Comparison of ENCODE assay signal across 32 cellular contexts in genomic region chr22:20159088-20159487, GRCh38. TPM values are rescaled to one million over a fixed set of nuclear protein-coding genes. Genes with fewer than 3 reads are reported as not detected.
DNase-seq lines count a peak whose midpoint lies in the region; ATAC-seq, FAIRE-seq and TF ChIP-seq lines count a peak whose summit lies in the region.
"Had no signal": no experiment of that assay in that cellular context is flagged by ENCODE, and none has a peak within 500 bp of the region (broad histone marks: within the 10 kb centered on the region; RNA-seq: fewer than 3 reads in every experiment).

No MANE protein-coding gene starts in this region.

- H3K27ac ChIP-seq in K562 (ENCODE audit: extremely low read depth, low read depth, low read length), result no peak overlapping the region
- no peak overlapping the region for H3K27ac ChIP-seq in small intestine (ENCODE audit: low read depth in 1 of 2, low read length in 1 of 2)
- H3K27ac ChIP-seq: lower lobe of right lung, PC-9, psoas muscle, suprapubic skin, uterus had no signal

- peaks cover 15% of the 10 kb centered on the region for H3K27me3 Mint-ChIP-seq in nephron progenitor cell (ENCODE audit: low read depth, poor library complexity)
- H3K27me3 Mint-ChIP-seq: activated CD8-positive, alpha-beta memory T cell treated with anti-CD3 and anti-CD28 coated beads, Interleukin-2, amount 10 ng/mL, durations not matched to agents 7 days and 5 days; activated naive CD8-positive, alpha-beta T cell treated with anti-CD3 and anti-CD28 coated beads for 36 hours; activated T-helper 17 cell treated with anti-CD3 and anti-CD28 coated beads, Interleukin-2, amount 50 U/mL, for 72 hours had no signal

- TF ChIP-seq EP300 in K562 (IDR thresholded peaks at IDR 0.05; ENCODE audit: low read length), result no peak

- no peak for TF ChIP-seq RAD21 in K562 (CRISPR knock-in tag; conservative IDR thresholded peaks at IDR 0.05 in 1 of 2, IDR thresholded peaks at IDR 0.05 in 1 of 2)

- H3K36me3 Mint-ChIP-seq in nephron progenitor cell (ENCODE audit: low read depth), result no peaks in the 10 kb centered on the region
- H3K36me3 Mint-ChIP-seq: activated CD8-positive, alpha-beta memory T cell treated with anti-CD3 and anti-CD28 coated beads, Interleukin-2, amount 10 ng/mL, durations not matched to agents 7 days and 5 days; activated naive CD8-positive, alpha-beta T cell treated with anti-CD3 and anti-CD28 coated beads for 36 hours; stimulated activated memory B cell treated with anti-CD40 and anti-IgM and Interleukin-4, amounts not matched to agents 10 μg/mL and 1 μg/mL and 100 μg/mL, for 72 hours had no signal

- FAIRE-seq in K562 (lab: Jason Lieb, UNC), result no peak
- FAIRE-seq in small intestine (lab: Jason Lieb, UNC), result no peak
- FAIRE-seq: GM12892, kidney, TTC549 had no signal

- H3K27me3 ChIP-seq in K562 (ENCODE audit: control insufficient read depth in 2 of 2, insufficient read depth in 2 of 2, low read length in 2 of 2) (peaks cover 18 to 54% of the 10 kb centered on the region in 2 experiments; a peak in 4 of 5 replicates), small intestine (ENCODE audit: control insufficient read depth in 2 of 2, insufficient read depth in 2 of 2, low read length in 2 of 2) (no peaks in the 10 kb centered on the region)
- H3K27me3 ChIP-seq: uterus had no signal

- ATAC-seq in K562 (0 out of 3 replicates have a peak, but pooled peaks have one; percentile 5), GM18519 (IDR thresholded peaks at IDR 0.05; ENCODE audit: low FRiP score, unreplicated experiment) (no peak)
- ATAC-seq: activated CD8-positive, alpha-beta memory T cell treated with anti-CD3 and anti-CD28 coated beads, Interleukin-2, amount 10 ng/mL, durations not matched to agents 7 days and 5 days; activated T-helper 17 cell treated with anti-CD3 and anti-CD28 coated beads, Interleukin-2, amount 50 U/mL, for 72 hours; lower lobe of right lung; psoas muscle; stimulated activated memory B cell treated with anti-CD40 and anti-IgM and Interleukin-4, amounts not matched to agents 10 μg/mL and 1 μg/mL and 100 μg/mL, for 72 hours had no signal

- peaks cover 6% of the 10 kb centered on the region for H3K9me3 ChIP-seq in K562 (replicated peaks; ENCODE audit: control insufficient read depth, insufficient read depth, low read depth, low read length)
- no peaks in the 10 kb centered on the region for H3K9me3 ChIP-seq in small intestine (ENCODE audit: control insufficient read depth, low read depth)
- H3K9me3 ChIP-seq: lower lobe of right lung, psoas muscle, suprapubic skin, uterus had no signal

- intact Hi-C loops in K562 (cut with micrococcal nuclease), result loop anchor here (5.0 to 10.0 kb wide), 2 partner anchors 33 to 256 kb away; no protein-coding TSS in a partner anchor

- TF ChIP-seq CTCF in K562 (IDR thresholded peaks at IDR 0.05 in 2 of 3, conservative IDR thresholded peaks at IDR 0.05 in 1 of 3; ENCODE audit: insufficient read depth in 2 of 3, low read depth in 1 of 3, low read length in 3 of 3) (no peak), nephron progenitor cell (IDR thresholded peaks at IDR 0.05) (no peak)

- peaks cover 0 to 53% of the 10 kb centered on the region in 2 experiments; a peak in 2 of 5 replicates for H3K4me1 ChIP-seq in K562 (replicated peaks in 1 of 2; ENCODE audit: control insufficient read depth in 2 of 2, insufficient read depth in 2 of 2, low read length in 2 of 2)
- no peaks in the 10 kb centered on the region for H3K4me1 ChIP-seq in small intestine (ENCODE audit: control insufficient read depth in 2 of 2, insufficient read depth in 1 of 2, low read depth in 1 of 2, low read length in 1 of 2)
- H3K4me1 ChIP-seq: lower lobe of right lung, psoas muscle, uterus had no signal

- H3K4me1 Mint-ChIP-seq in nephron progenitor cell, result peaks cover 14% of the 10 kb centered on the region
- H3K4me1 Mint-ChIP-seq: activated CD8-positive, alpha-beta memory T cell treated with anti-CD3 and anti-CD28 coated beads, Interleukin-2, amount 10 ng/mL, durations not matched to agents 7 days and 5 days; activated T-helper 17 cell treated with anti-CD3 and anti-CD28 coated beads, Interleukin-2, amount 50 U/mL, for 72 hours had no signal

- peak overlapping the region in 1 of 2 experiments; percentile 39; a peak in 2 of 4 replicates for H3K9ac ChIP-seq in K562 (ENCODE audit: insufficient read depth in 1 of 2, low read depth in 2 of 2, low read length in 2 of 2)

- in situ Hi-C loops in K562 (cut with MboI), result loop anchor here (5.0 to 25.0 kb wide), 3 partner anchors 133 to 528 kb away; no protein-coding TSS in a partner anchor

- H3K36me3 ChIP-seq in K562 (ENCODE audit: control insufficient read depth, insufficient read depth, low read length), result no peaks in the 10 kb centered on the region
- H3K36me3 ChIP-seq in small intestine (ENCODE audit: control insufficient read depth in 2 of 2, insufficient read depth in 2 of 2, low read length in 2 of 2), result no peaks in the 10 kb centered on the region
- H3K36me3 ChIP-seq: lower lobe of right lung, suprapubic skin, uterus had no signal

- no peak for TF ChIP-seq POLR2A in K562 (conservative IDR thresholded peaks at IDR 0.05)

- H4K20me1 ChIP-seq in K562 (replicated peaks; ENCODE audit: control insufficient read depth, insufficient read depth, low read length), result peaks cover 28% of the 10 kb centered on the region

- H3K9me3 Mint-ChIP-seq in nephron progenitor cell, result peaks cover 1% of the 10 kb centered on the region
- H3K9me3 Mint-ChIP-seq: activated naive CD8-positive, alpha-beta T cell treated with anti-CD3 and anti-CD28 coated beads for 36 hours; activated T-helper 17 cell treated with anti-CD3 and anti-CD28 coated beads, Interleukin-2, amount 50 U/mL, for 72 hours had no signal

- BruUV-seq in K562 (replicated peaks; lab: Mats Ljungman, UMichigan), result no TSS peak

- H3K4me2 ChIP-seq in K562 (ENCODE audit: insufficient read depth, low read length), result no peak overlapping the region
- H3K4me2 ChIP-seq: PC-9 had no signal

- H2AFZ ChIP-seq in K562 (ENCODE audit: low read depth, low read length), result no peak overlapping the region
- H2AFZ ChIP-seq: PC-9 had no signal

- POLR2A ChIA-PET in K562 (lab: Yijun Ruan, JAX), result interaction anchor here (0.7 to 1.3 kb wide), 2 partner anchors 125 to 276 kb away, joined by 3 to 5 read pairs; no protein-coding TSS in a partner anchor

- no peak overlapping the region for H3K27ac Mint-ChIP-seq in nephron progenitor cell
- H3K27ac Mint-ChIP-seq: activated CD8-positive, alpha-beta memory T cell treated with anti-CD3 and anti-CD28 coated beads, Interleukin-2, amount 10 ng/mL, durations not matched to agents 7 days and 5 days; activated naive CD8-positive, alpha-beta T cell treated with anti-CD3 and anti-CD28 coated beads for 36 hours; activated T-helper 17 cell treated with anti-CD3 and anti-CD28 coated beads, Interleukin-2, amount 50 U/mL, for 72 hours; stimulated activated memory B cell treated with anti-CD40 and anti-IgM and Interleukin-4, amounts not matched to agents 10 μg/mL and 1 μg/mL and 100 μg/mL, for 72 hours had no signal

- H3K4me3 ChIP-seq in K562 (no peak overlapping the region), small intestine (ENCODE audit: low read depth in 1 of 2, low read length in 2 of 2) (no peak overlapping the region)
- H3K4me3 ChIP-seq: lower lobe of right lung, PC-9, psoas muscle, suprapubic skin, uterus had no signal

- H3K79me2 ChIP-seq in K562 (ENCODE audit: control insufficient read depth, insufficient read depth, low read length), result no peaks in the 10 kb centered on the region

- DNase-seq in GDM1 (lab: John Stamatoyannopoulos, UW), result peak; percentile 91
- DNase-seq in NCI-H1694 treated with DMSO at 0.1 percent for 48 hours (lab: John Stamatoyannopoulos, UW), result peak; percentile 40
- peak in 2 of 4 experiments; percentile 70 to 73 for DNase-seq in K562 (ENCODE audit: extremely low read depth in 1 of 4, low spot score in 3 of 4)
- DNase-seq in nephron progenitor cell, result peak; percentile 56
- DNase-seq in small intestine, result no peak
- no peak for DNase-seq in SIG-M5 treated with dmso at 0.1 percent for 504 hours (lab: John Stamatoyannopoulos, UW; ENCODE audit: unreplicated experiment)
- DNase-seq in activated T-cell treated with anti-CD3 and anti-CD28 coated beads, Interleukin-2, amount 50 U/mL, for 48 hours, result no peak
- DNase-seq: activated CD4-positive, alpha-beta T cell treated with anti-CD3 and anti-CD28 coated beads for 48 hours; activated CD8-positive, alpha-beta memory T cell treated with anti-CD3 and anti-CD28 coated beads, Interleukin-2, amount 10 ng/mL, durations not matched to agents 7 days and 5 days; activated naive CD8-positive, alpha-beta T cell treated with anti-CD3 and anti-CD28 coated beads for 36 hours; cerebellar nuclear complex; DMS153; erythroblast; foreskin fibroblast; hippocampal formation; kidney; lower lobe of right lung; NCI-H1417 treated with DMSO at 0.1 percent for 48 hours; NCI-H748 treated with DMSO at 0.1 percent for 48 hours; PC-9; psoas muscle; SHP77; stimulated activated CD4-positive, alpha-beta T cell treated with anti-CD3 and anti-CD28 coated beads, Interleukin-1b, Interleukin-23, amount 100 ng/mL, for 48 hours; T-helper 1 cell; uterus had no signal

- WGBS in K562 (ENCODE audit: insufficient coverage, low coverage, missing lambda C conversion rate), result 2% methylated on average over 9 of the region's 9 CpGs
- WGBS in small intestine, 3 donors, result 42 to 48% (median 47%) methylated on average over 9 of the region's 9 CpGs

- H3K9me1 ChIP-seq in K562 (ENCODE audit: control insufficient read depth, insufficient read depth, low read length), result no peaks in the 10 kb centered on the region

- CTCF ChIA-PET in K562 (lab: Yijun Ruan, JAX; ENCODE audit: low intra/inter-chr PET ratio), result interaction anchor here (0.6 to 5.5 kb wide), 2 partner anchors 125 to 296 kb away, joined by 3 to 126 read pairs; no protein-coding TSS in a partner anchor

- H3K4me3 Mint-ChIP-seq in nephron progenitor cell, result no peak overlapping the region
- H3K4me3 Mint-ChIP-seq: activated CD8-positive, alpha-beta memory T cell treated with anti-CD3 and anti-CD28 coated beads, Interleukin-2, amount 10 ng/mL, durations not matched to agents 7 days and 5 days; activated naive CD8-positive, alpha-beta T cell treated with anti-CD3 and anti-CD28 coated beads for 36 hours; activated T-helper 17 cell treated with anti-CD3 and anti-CD28 coated beads, Interleukin-2, amount 50 U/mL, for 72 hours; stimulated activated memory B cell treated with anti-CD40 and anti-IgM and Interleukin-4, amounts not matched to agents 10 μg/mL and 1 μg/mL and 100 μg/mL, for 72 hours had no signal

RNA-seq across cellular contexts. Expression of gene CCDC188, which starts 8.2 kb away (rescaled TPM):
- not detected in 2 replicates for total RNA-seq in K562 (2011; cell fraction: chromatin; rRNA removed; ENCODE audit: low replicate concordance)
- not detected in 2 replicates for total RNA-seq in K562 (2011; cell fraction: nucleolus; rRNA removed)
- total RNA-seq in K562 (2011; cell fraction: nucleoplasm; rRNA removed), result not detected in 2 replicates
- total RNA-seq in K562 (2014; rRNA removed) (not detected in 2 replicates), K562 (2014; rRNA removed; fragmentation: Illumina TruSeq; extraction: Trizol) (not detected in 2 replicates), K562 (2015; rRNA removed; fragmentation: Illumina TruSeq; extraction: Trizol) (not detected in 2 replicates), K562 (2021) (not detected in 2 replicates)
- polyA plus RNA-seq in K562 (2011; rRNA removed) (not detected in 2 replicates), K562 (2014; fragmentation: Illumina TruSeq; extraction: Trizol) (not detected in 2 replicates), K562 (2014; fragmentation: Nextera tagmentation; extraction: Ambion mirVana) (not detected), K562 (2014; rRNA removed) (not detected in 2 replicates), small intestine (1 to 10 TPM in 1 of 3 donors, not detected in 2; 1.2 TPM)
- polyA plus RNA-seq in K562 (2011; cell fraction: cytosol; rRNA removed), result not detected in 2 replicates
- not detected in 2 replicates for polyA plus RNA-seq in K562 (2011; cell fraction: nucleus; rRNA removed)
- polyA plus RNA-seq in K562 (2012), result 0.26 TPM in 1 of 2 replicates, not detected in the other
- polyA minus RNA-seq in K562 (2011; rRNA and poly(A)+ RNA removed), result not detected in 2 replicates
- polyA minus RNA-seq in K562 (2011; cell fraction: cytosol; rRNA and poly(A)+ RNA removed), result not detected in 2 replicates
- polyA minus RNA-seq in K562 (2011; cell fraction: nucleus; rRNA and poly(A)+ RNA removed), result not detected in 2 replicates
- total RNA-seq: activated CD8-positive, alpha-beta memory T cell treated with anti-CD3 and anti-CD28 coated beads, Interleukin-2, amount 10 ng/mL, durations not matched to agents 7 days and 5 days; activated naive CD8-positive, alpha-beta T cell treated with anti-CD3 and anti-CD28 coated beads for 36 hours; PC-9; skeletal muscle tissue had no signal

RNA-seq across cellular contexts. Expression of gene ZDHHC8, which starts 27.5 kb away (rescaled TPM):
- total RNA-seq in K562 (2011; cell fraction: chromatin; rRNA removed; ENCODE audit: low replicate concordance), result 77.3 and 229 TPM in 2 replicates
- total RNA-seq in K562 (2011; cell fraction: nucleolus; rRNA removed), result 110 and 113 TPM in 2 replicates
- 89.5 and 103 TPM in 2 replicates for total RNA-seq in K562 (2011; cell fraction: nucleoplasm; rRNA removed)
- total RNA-seq in K562 (2014; rRNA removed), result 16.4 and 27.9 TPM in 2 replicates
- 4.5 and 7.5 TPM in 2 replicates for total RNA-seq in K562 (2014; rRNA removed; fragmentation: Illumina TruSeq; extraction: Trizol)
- total RNA-seq in K562 (2015; rRNA removed; fragmentation: Illumina TruSeq; extraction: Trizol), result 9.8 and 11.3 TPM in 2 replicates
- 99.5 and 109 TPM in 2 replicates for total RNA-seq in K562 (2021)
- polyA plus RNA-seq in K562 (2011; rRNA removed), result 21.3 and 39.4 TPM in 2 replicates
- polyA plus RNA-seq in K562 (2011; cell fraction: cytosol; rRNA removed), result 30.5 and 34.1 TPM in 2 replicates
- polyA plus RNA-seq in K562 (2011; cell fraction: nucleus; rRNA removed), result 388 and 500 TPM in 2 replicates
- 47.3 and 69.3 TPM in 2 replicates for polyA plus RNA-seq in K562 (2012)
- polyA plus RNA-seq in K562 (2014; fragmentation: Illumina TruSeq; extraction: Trizol), result 34.6 and 58.2 TPM in 2 replicates
- polyA plus RNA-seq in K562 (2014; fragmentation: Nextera tagmentation; extraction: Ambion mirVana), result under 1 TPM; 0.04 to 0.15 TPM
- 74.5 and 108 TPM in 2 replicates for polyA plus RNA-seq in K562 (2014; rRNA removed)
- polyA minus RNA-seq in K562 (2011; rRNA and poly(A)+ RNA removed), result 5.1 and 6.4 TPM in 2 replicates
- 26.3 and 42.5 TPM in 2 replicates for polyA minus RNA-seq in K562 (2011; cell fraction: cytosol; rRNA and poly(A)+ RNA removed)
- 38.9 and 55.3 TPM in 2 replicates for polyA minus RNA-seq in K562 (2011; cell fraction: nucleus; rRNA and poly(A)+ RNA removed)
- polyA plus RNA-seq in small intestine, result 10 to 100 TPM in 2 of 3 donors, 1 to 10 TPM in 1; 3.8 to 18.2 (median 10.5) TPM

RNA-seq across cellular contexts. Expression of gene TRMT2A, which starts 42.1 kb away (rescaled TPM):
- 249 and 785 TPM in 2 replicates for total RNA-seq in K562 (2011; cell fraction: chromatin; rRNA removed; ENCODE audit: low replicate concordance)
- total RNA-seq in K562 (2011; cell fraction: nucleolus; rRNA removed), result 623 and 778 TPM in 2 replicates
- 344 and 378 TPM in 2 replicates for total RNA-seq in K562 (2011; cell fraction: nucleoplasm; rRNA removed)
- total RNA-seq in K562 (2014; rRNA removed), result 203 and 254 TPM in 2 replicates
- total RNA-seq in K562 (2014; rRNA removed; fragmentation: Illumina TruSeq; extraction: Trizol), result 31.5 and 47.4 TPM in 2 replicates
- 151 and 170 TPM in 2 replicates for total RNA-seq in K562 (2015; rRNA removed; fragmentation: Illumina TruSeq; extraction: Trizol)
- total RNA-seq in K562 (2021), result 222 and 242 TPM in 2 replicates
- polyA plus RNA-seq in K562 (2011; rRNA removed), result 102 and 189 TPM in 2 replicates
- 155 and 253 TPM in 2 replicates for polyA plus RNA-seq in K562 (2011; cell fraction: cytosol; rRNA removed)
- 1,476 and 1,701 TPM in 2 replicates for polyA plus RNA-seq in K562 (2011; cell fraction: nucleus; rRNA removed)
- 173 and 189 TPM in 2 replicates for polyA plus RNA-seq in K562 (2012)
- polyA plus RNA-seq in K562 (2014; fragmentation: Illumina TruSeq; extraction: Trizol), result 140 and 177 TPM in 2 replicates
- 1 to 10 TPM; 1.6 to 6.6 TPM for polyA plus RNA-seq in K562 (2014; fragmentation: Nextera tagmentation; extraction: Ambion mirVana)
- 258 and 265 TPM in 2 replicates for polyA plus RNA-seq in K562 (2014; rRNA removed)
- 57.9 and 72.9 TPM in 2 replicates for polyA minus RNA-seq in K562 (2011; rRNA and poly(A)+ RNA removed)
- polyA minus RNA-seq in K562 (2011; cell fraction: cytosol; rRNA and poly(A)+ RNA removed), result 87.3 and 128 TPM in 2 replicates
- polyA minus RNA-seq in K562 (2011; cell fraction: nucleus; rRNA and poly(A)+ RNA removed), result 286 and 369 TPM in 2 replicates
- 10 to 100 TPM; 30.5 to 38.5 (median 36.0) TPM for polyA plus RNA-seq in small intestine

RNA-seq across cellular contexts. Expression of gene RANBP1, which starts 43.2 kb away (rescaled TPM):
- 525 and 801 TPM in 2 replicates for total RNA-seq in K562 (2011; cell fraction: chromatin; rRNA removed; ENCODE audit: low replicate concordance)
- total RNA-seq in K562 (2011; cell fraction: nucleolus; rRNA removed), result 523 and 591 TPM in 2 replicates
- 545 and 554 TPM in 2 replicates for total RNA-seq in K562 (2011; cell fraction: nucleoplasm; rRNA removed)
- total RNA-seq in K562 (2014; rRNA removed) (2,045 and 2,260 TPM in 2 replicates), K562 (2014; rRNA removed; fragmentation: Illumina TruSeq; extraction: Trizol) (1,191 and 1,409 TPM in 2 replicates), K562 (2015; rRNA removed; fragmentation: Illumina TruSeq; extraction: Trizol) (1,591 and 1,659 TPM in 2 replicates), K562 (2021) (1,289 and 1,311 TPM in 2 replicates)
- polyA plus RNA-seq in K562 (2011; rRNA removed) (1,082 and 1,351 TPM in 2 replicates), K562 (2014; fragmentation: Illumina TruSeq; extraction: Trizol) (1,518 and 1,621 TPM in 2 replicates), K562 (2014; fragmentation: Nextera tagmentation; extraction: Ambion mirVana) (100 to 1,000 TPM; 162 to 207 TPM), K562 (2014; rRNA removed) (2,237 and 2,891 TPM in 2 replicates), small intestine (100 to 1,000 TPM in 1 of 3 donors, 10 to 100 TPM in 2; 61.5 to 184 (median 85.7) TPM)
- 950 and 1,655 TPM in 2 replicates for polyA plus RNA-seq in K562 (2011; cell fraction: cytosol; rRNA removed)
- 1,008 and 1,512 TPM in 2 replicates for polyA plus RNA-seq in K562 (2011; cell fraction: nucleus; rRNA removed)
- 795 and 1,074 TPM in 2 replicates for polyA plus RNA-seq in K562 (2012)
- 896 and 959 TPM in 2 replicates for polyA minus RNA-seq in K562 (2011; rRNA and poly(A)+ RNA removed)
- polyA minus RNA-seq in K562 (2011; cell fraction: cytosol; rRNA and poly(A)+ RNA removed), result 618 and 835 TPM in 2 replicates
- polyA minus RNA-seq in K562 (2011; cell fraction: nucleus; rRNA and poly(A)+ RNA removed), result 183 and 414 TPM in 2 replicates

Comparison
In these comparisons a context has a peak if more than half of its experiments do, and no peak if none do; other contexts are left out.
1. DNase-seq: peak in GDM1 (single experiment), NCI-H1694 treated with DMSO at 0.1 percent for 48 hours (single experiment) and nephron progenitor cell (single experiment); none in small intestine (single experiment), SIG-M5 treated with dmso at 0.1 percent for 504 hours (single experiment) and activated T-cell treated with anti-CD3 and anti-CD28 coated beads, Interleukin-2, amount 50 U/mL, for 48 hours (0 of 2).